In the genomic region with DNA sequence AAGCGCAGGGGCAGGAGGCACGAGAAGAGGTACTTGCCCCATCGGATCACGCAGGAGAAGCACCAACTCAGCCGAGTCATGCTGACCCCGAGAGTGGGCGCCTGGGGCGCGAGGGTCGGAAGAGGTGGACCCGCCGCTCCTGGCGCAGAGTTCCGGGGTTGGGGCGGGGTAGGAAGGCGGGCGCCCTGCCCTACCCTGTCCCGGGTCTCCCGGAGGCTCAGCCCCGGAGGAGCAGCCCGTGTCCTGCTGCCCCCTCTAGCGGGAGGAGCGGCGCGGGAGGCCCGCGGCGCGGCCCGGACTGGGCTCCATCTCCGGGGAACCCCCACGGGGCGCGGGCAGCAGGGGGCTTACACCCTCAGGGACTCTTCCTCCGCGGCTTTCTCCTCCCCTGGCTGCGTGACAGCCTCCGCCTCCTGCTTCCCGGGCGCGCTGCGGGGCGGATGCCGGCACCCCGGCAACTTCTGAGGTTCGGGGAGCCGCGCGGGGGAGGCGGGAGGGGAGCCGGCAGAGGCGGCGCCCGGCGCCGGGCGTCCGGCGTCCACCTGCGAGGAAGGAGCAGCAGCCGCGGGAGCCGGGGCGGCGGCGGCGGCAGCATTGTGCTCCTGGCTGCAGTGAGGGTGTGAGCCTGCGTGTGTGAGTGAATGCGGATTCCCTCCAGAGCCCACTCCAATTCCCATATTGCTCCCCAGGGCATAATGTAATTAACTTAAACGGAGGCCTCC, we compare ENCODE assay signal across 8 cellular contexts. TPM values are rescaled to one million over a fixed set of nuclear protein-coding genes. Genes with fewer than 3 reads are reported as not detected.
A peak's percentile ranks its signal among the peaks of the same experiment; 100 is the strongest.
DNase-seq lines count a peak whose midpoint lies in the region; ATAC-seq, FAIRE-seq and TF ChIP-seq lines count a peak whose summit lies in the region.

No MANE protein-coding gene starts in this region.

- no peak overlapping the region for H2BK5ac ChIP-seq in mesendoderm (ENCODE audit: low read length)

- peak overlapping the region; percentile 61 for H3K9ac ChIP-seq in mesendoderm (ENCODE audit: low read length)

- DNase-seq in COLO668 (lab: John Stamatoyannopoulos, UW; ENCODE audit: unreplicated experiment) (peak; percentile 63), HFF-Myc (ENCODE audit: extremely low read depth, low read depth) (no peak), mesendoderm (no peak), thoracic aorta (ENCODE audit: low spot score) (no peak), H4 (ENCODE audit: low spot score) (no peak), RCC 7860 (ENCODE audit: low spot score) (no peak)

- H3K4ac ChIP-seq in mesendoderm (ENCODE audit: low read depth, low read length), result peak overlapping the region; percentile 28

- no peak overlapping the region for H2AK5ac ChIP-seq in mesendoderm (ENCODE audit: low read length)

- H4K8ac ChIP-seq in mesendoderm (ENCODE audit: low read depth, low read length), result no peak overlapping the region

- no peak overlapping the region for H4K5ac ChIP-seq in mesendoderm (ENCODE audit: low read length)

- peak overlapping the region; percentile 84 for H3K56ac ChIP-seq in mesendoderm (ENCODE audit: low read length)

- peak overlapping the region; percentile 54 for H3K18ac ChIP-seq in mesendoderm (ENCODE audit: low read length)

- H2BK15ac ChIP-seq in mesendoderm (replicated peaks; ENCODE audit: low read depth), result no peak overlapping the region

- H3K36me3 ChIP-seq in ectodermal cell (ENCODE audit: control insufficient read depth, insufficient read depth, low read length), result no peaks in the 10 kb centered on the region
- no peaks in the 10 kb centered on the region for H3K36me3 ChIP-seq in mesendoderm (ENCODE audit: control insufficient read depth, insufficient read depth, low read length)
- no peaks in the 10 kb centered on the region for H3K36me3 ChIP-seq in thoracic aorta

- FAIRE-seq in RCC 7860 (lab: Jason Lieb, UNC), result no peak

- ATAC-seq in thoracic aorta (ENCODE audit: insufficient number of reproducible peaks, low FRiP score, low read depth), result no peak

- 1% methylated on average over 70 of the region's 70 CpGs for WGBS in ectodermal cell, 2 experiments
- no CpG with 5 or more reads among the region's 70 CpGs for WGBS in mesendoderm (ENCODE audit: extremely low coverage, insufficient coverage, low lambda C conversion rate)

- H3K27me3 ChIP-seq in ectodermal cell (ENCODE audit: control insufficient read depth, insufficient read depth, low read length, poor library complexity, severe bottlenecking) (peaks cover 42% of the 10 kb centered on the region), mesendoderm (ENCODE audit: insufficient read depth, low read length, poor library complexity) (no peaks in the 10 kb centered on the region), thoracic aorta (replicated peaks; ENCODE audit: insufficient read depth) (no peaks in the 10 kb centered on the region)

- H3K27ac ChIP-seq in VCaP (peak overlapping the region; percentile 11; the same call in 1 of the 2 replicates), ectodermal cell (ENCODE audit: insufficient read depth, low read depth, low read length, poor library complexity, severe bottlenecking) (no peak overlapping the region), mesendoderm (ENCODE audit: low read depth, low read length) (no peak overlapping the region), thoracic aorta (no peak overlapping the region)

- H3K4me2 ChIP-seq in mesendoderm (ENCODE audit: low read length), result peak overlapping the region; percentile 78

- no peaks in the 10 kb centered on the region for H3K79me2 ChIP-seq in mesendoderm (ENCODE audit: control insufficient read depth, insufficient read depth, low read length)

- H3K4me1 ChIP-seq in ectodermal cell (ENCODE audit: control insufficient read depth, insufficient read depth, low read length) (peaks cover 27% of the 10 kb centered on the region), mesendoderm (ENCODE audit: control insufficient read depth, low read depth, low read length) (peaks cover 17% of the 10 kb centered on the region), thoracic aorta (ENCODE audit: control insufficient read depth in 1 of 2, low read depth in 2 of 2) (peaks cover 14 to 61% of the 10 kb centered on the region in 2 donors)

- no peak overlapping the region for H3K23ac ChIP-seq in mesendoderm (ENCODE audit: low read length)

- H3K79me1 ChIP-seq in mesendoderm (ENCODE audit: low read length), result no peaks in the 10 kb centered on the region

- TF ChIP-seq CTCF in HFF-Myc (IDR thresholded peaks at IDR 0.05; ENCODE audit: low read depth, low read length, missing control alignments) (peak; percentile 68), VCaP (conservative IDR thresholded peaks at IDR 0.05) (peak; percentile 72), thoracic aorta (IDR thresholded peaks at IDR 0.05) (peak; percentile 67)

- H3K4me3 ChIP-seq in HFF-Myc (replicated peaks; ENCODE audit: low read depth, low read length) (peak overlapping the region; percentile 55), ectodermal cell (ENCODE audit: insufficient read depth, low read depth, low read length) (peak overlapping the region; percentile 39), mesendoderm (ENCODE audit: low read length) (peak overlapping the region; percentile 33), thoracic aorta (peak overlapping the region; percentile 84)

- H3K9me3 ChIP-seq in ectodermal cell (ENCODE audit: control insufficient read depth, low read length) (no peaks in the 10 kb centered on the region), thoracic aorta (no peaks in the 10 kb centered on the region)

- no peak overlapping the region for H2BK120ac ChIP-seq in mesendoderm (ENCODE audit: low read depth, low read length)

RNA-seq across cellular contexts. Expression of gene TNS1, which starts 7.5 kb away (rescaled TPM):
- 3.6 TPM for polyA plus RNA-seq in ectodermal cell (2013, experiment 1 of 4)
- 4.3 TPM for polyA plus RNA-seq in ectodermal cell (2013, experiment 2 of 4)
- polyA plus RNA-seq in ectodermal cell (2013, experiment 3 of 4), result 3.5 TPM
- 3.1 TPM for polyA plus RNA-seq in ectodermal cell (2013, experiment 4 of 4)
- 1.7 TPM for polyA plus RNA-seq in mesendoderm (2013, experiment 1 of 2)
- polyA plus RNA-seq in mesendoderm (2013, experiment 2 of 2), result 2.4 TPM
- 1,000 to 10,000 TPM; 1,836 to 2,296 TPM for total RNA-seq in thoracic aorta
- total RNA-seq in H4 (2014; rRNA removed; shearing (Covaris generic)), result 0.45 and 0.74 TPM in 2 replicates

RNA-seq across cellular contexts. Expression of gene RUFY4, which starts 58.8 kb away (rescaled TPM):
- not detected for polyA plus RNA-seq in ectodermal cell (2013, experiment 1 of 4)
- polyA plus RNA-seq in ectodermal cell (2013, experiment 2 of 4), result not detected
- not detected for polyA plus RNA-seq in ectodermal cell (2013, experiment 3 of 4)
- polyA plus RNA-seq in ectodermal cell (2013, experiment 4 of 4), result 0.12 TPM
- not detected for polyA plus RNA-seq in mesendoderm (2013, experiment 1 of 2)
- 0.03 TPM for polyA plus RNA-seq in mesendoderm (2013, experiment 2 of 2)
- total RNA-seq in thoracic aorta, result under 1 TPM in 1 of 2 donors, not detected in 1; 0.68 TPM
- total RNA-seq in H4 (2014; rRNA removed; shearing (Covaris generic)), result not detected in 2 replicates

Comparison
In these comparisons a context has a peak if more than half of its experiments do, and no peak if none do; other contexts are left out.
1. H3K4me3 ChIP-seq: peak in every context shown above with its lines; median percentile 84 in thoracic aorta; 55 in HFF-Myc; 39 in ectodermal cell; 33 in mesendoderm.
2. RNA of gene TNS1, which starts 7.5 kb away (total RNA-seq): 1,836 to 2,296 TPM in thoracic aorta; 0.45 to 0.74 TPM in H4; every median in the first group is over 1,000 times any median in the second.
3. Peak in every context shown above with its lines, with median percentiles within 50 percentile points of each other: CTCF ChIP-seq.